10 cellular contexts compared by ENCODE assay signal in the genomic region with DNA sequence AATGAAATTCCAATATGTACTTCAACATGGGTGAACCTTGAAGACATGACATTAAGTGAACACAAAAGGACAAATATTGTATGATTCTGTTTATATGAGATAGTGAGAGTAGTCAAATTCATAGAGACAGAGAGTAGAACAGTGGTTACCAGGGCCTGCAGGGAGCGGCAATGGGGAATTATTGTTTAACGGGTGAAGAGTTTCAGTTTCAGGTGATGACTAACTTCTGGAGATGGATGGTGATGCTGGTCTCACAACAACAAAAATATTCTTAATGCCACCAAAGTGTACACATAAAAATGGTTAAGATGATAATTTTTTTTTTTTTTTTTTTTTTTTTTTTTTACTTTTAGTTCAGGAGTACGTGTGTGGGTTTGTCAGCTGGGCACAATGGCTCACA.
A peak's percentile ranks its signal among the peaks of the same experiment; 100 is the strongest.
DNase-seq lines count a peak whose midpoint lies in the region; ATAC-seq and TF ChIP-seq lines count a peak whose summit lies in the region.
"Had no signal": no experiment of that assay in that cellular context is flagged by ENCODE, and none has a peak within 500 bp of the region (broad histone marks: within the 10 kb centered on the region; RNA-seq: fewer than 3 reads in every experiment).

No MANE protein-coding gene starts in this region.

- no peaks in the 10 kb centered on the region; the same call in 1 of the 2 replicates for H3K9me3 ChIP-seq in HAP-1
- H3K9me3 ChIP-seq: thoracic aorta had no signal

- H3K36me3 ChIP-seq in HAP-1 (replicated peaks), result no peaks in the 10 kb centered on the region
- H3K36me3 ChIP-seq: thoracic aorta had no signal

- ATAC-seq in GM19043 (IDR thresholded peaks at IDR 0.05; ENCODE audit: low read depth, unreplicated experiment), result peak; percentile 98
- peak; percentile 99 for ATAC-seq in HG02763 (IDR thresholded peaks at IDR 0.05; ENCODE audit: unreplicated experiment)
- ATAC-seq in HG03565 (IDR thresholded peaks at IDR 0.05; ENCODE audit: unreplicated experiment), result peak; percentile 87

- no peak overlapping the region for H3K4me3 ChIP-seq in GM12864 (ENCODE audit: low read depth, low read length)
- no peak overlapping the region for H3K4me3 ChIP-seq in HAP-1
- H3K4me3 ChIP-seq: GM23248, thoracic aorta had no signal

- no peaks in the 10 kb centered on the region for H3K27me3 ChIP-seq in HAP-1 (ENCODE audit: low read depth)

- no peaks in the 10 kb centered on the region for H3K4me1 ChIP-seq in HAP-1

- TF ChIP-seq CTCF in GM12864 (IDR thresholded peaks at IDR 0.05; ENCODE audit: low read depth, low read length, missing control alignments), result no peak

- in situ Hi-C loops in HAP-1 (cut with MboI; ENCODE audit: low sequenced_read_pairs), result no loop called here

- DNase-seq in GM12864 (ENCODE audit: low read depth), result peak; percentile 60
- DNase-seq in RPMI8226, result no peak
- DNase-seq in HAP-1 (ENCODE audit: low spot score in 2 of 2), result no peak
- no peak for DNase-seq in RKO (ENCODE audit: low spot score)
- DNase-seq in DMS79 (lab: John Stamatoyannopoulos, UW), result no peak
- DNase-seq: GM23248 had no signal
